15 cellular contexts compared by ENCODE assay signal in the genomic region with DNA sequence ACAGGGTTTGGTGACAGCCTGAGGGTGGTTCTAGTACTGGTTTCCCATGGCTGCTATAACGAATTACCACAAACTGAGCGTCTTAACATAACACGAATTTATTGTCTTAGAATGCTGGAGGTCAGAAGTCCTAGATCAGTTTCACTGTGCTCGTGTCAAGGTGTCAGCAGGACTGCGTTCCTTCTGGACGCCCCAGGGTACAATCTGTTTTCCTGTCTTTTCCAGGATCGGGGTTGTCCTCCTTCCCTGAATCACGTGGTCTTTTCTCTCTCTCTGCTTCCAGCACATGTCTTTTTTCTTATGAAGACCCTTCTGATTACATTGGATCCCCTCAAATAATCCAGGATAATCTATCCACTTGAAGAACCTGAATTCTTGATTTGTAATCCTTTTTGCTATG.
DNase-seq lines count a peak whose midpoint lies in the region; ATAC-seq and TF ChIP-seq lines count a peak whose summit lies in the region.
"Had no signal": no experiment of that assay in that cellular context is flagged by ENCODE, and none has a peak within 500 bp of the region (broad histone marks: within the 10 kb centered on the region; RNA-seq: fewer than 3 reads in every experiment).

No MANE protein-coding gene starts in this region.

- no peaks in the 10 kb centered on the region for H3K36me3 Mint-ChIP-seq in activated naive CD4-positive, alpha-beta T cell treated with anti-CD3 and anti-CD28 coated beads, Interleukin-2, amount 50 U/mL, for 24 hours
- no peaks in the 10 kb centered on the region for H3K36me3 Mint-ChIP-seq in activated naive CD4-positive, alpha-beta T cell treated with anti-CD3 and anti-CD28 coated beads, Interleukin-2, amount 10 ng/mL, durations not matched to agents 7 days and 5 days
- H3K36me3 Mint-ChIP-seq: CD4-positive, CD25-positive, alpha-beta regulatory T cell; CD8-positive, alpha-beta T cell had no signal

- no peaks in the 10 kb centered on the region for H3K9me3 Mint-ChIP-seq in activated naive CD4-positive, alpha-beta T cell treated with anti-CD3 and anti-CD28 coated beads, Interleukin-2, amount 50 U/mL, for 24 hours
- H3K9me3 Mint-ChIP-seq in activated naive CD4-positive, alpha-beta T cell treated with anti-CD3 and anti-CD28 coated beads, Interleukin-2, amount 10 ng/mL, durations not matched to agents 7 days and 5 days, result no peaks in the 10 kb centered on the region
- H3K9me3 Mint-ChIP-seq: CD8-positive, alpha-beta T cell had no signal

- ATAC-seq in HG03432 (IDR thresholded peaks at IDR 0.05; ENCODE audit: unreplicated experiment) (no peak), GM21619 (IDR thresholded peaks at IDR 0.05; ENCODE audit: unreplicated experiment) (no peak)
- ATAC-seq: CD8-positive, alpha-beta T cell had no signal

- H3K4me3 Mint-ChIP-seq in activated naive CD4-positive, alpha-beta T cell treated with anti-CD3 and anti-CD28 coated beads, Interleukin-2, amount 50 U/mL, for 24 hours, result no peak overlapping the region
- no peak overlapping the region for H3K4me3 Mint-ChIP-seq in activated naive CD4-positive, alpha-beta T cell treated with anti-CD3 and anti-CD28 coated beads, Interleukin-2, amount 10 ng/mL, durations not matched to agents 7 days and 5 days
- H3K4me3 Mint-ChIP-seq: B cell; CD4-positive, CD25-positive, alpha-beta regulatory T cell; CD8-positive, alpha-beta T cell had no signal

- CTCF ChIA-PET in activated naive CD4-positive, alpha-beta T cell treated with anti-CD3 and anti-CD28 coated beads, Interleukin-2, amount 10 ng/mL, durations not matched to agents 7 days and 5 days (lab: Charles Lee), result no interaction called here
- CTCF ChIA-PET in HEK293T (lab: Yijun Ruan, JAX), result no interaction called here

- H3K27me3 Mint-ChIP-seq in activated naive CD4-positive, alpha-beta T cell treated with anti-CD3 and anti-CD28 coated beads, Interleukin-2, amount 50 U/mL, for 24 hours, result peaks cover 3% of the 10 kb centered on the region
- peaks cover 17% of the 10 kb centered on the region for H3K27me3 Mint-ChIP-seq in activated naive CD4-positive, alpha-beta T cell treated with anti-CD3 and anti-CD28 coated beads, Interleukin-2, amount 10 ng/mL, durations not matched to agents 7 days and 5 days
- H3K27me3 Mint-ChIP-seq: CD4-positive, CD25-positive, alpha-beta regulatory T cell had no signal

- H3K4me1 Mint-ChIP-seq in activated naive CD4-positive, alpha-beta T cell treated with anti-CD3 and anti-CD28 coated beads, Interleukin-2, amount 50 U/mL, for 24 hours, result no peaks in the 10 kb centered on the region
- no peaks in the 10 kb centered on the region for H3K4me1 Mint-ChIP-seq in activated naive CD4-positive, alpha-beta T cell treated with anti-CD3 and anti-CD28 coated beads, Interleukin-2, amount 10 ng/mL, durations not matched to agents 7 days and 5 days
- H3K4me1 Mint-ChIP-seq: B cell; CD4-positive, CD25-positive, alpha-beta regulatory T cell had no signal

- peak overlapping the region; percentile 43 for H3K27ac Mint-ChIP-seq in activated naive CD4-positive, alpha-beta T cell treated with anti-CD3 and anti-CD28 coated beads, Interleukin-2, amount 50 U/mL, for 24 hours
- no peak overlapping the region for H3K27ac Mint-ChIP-seq in activated naive CD4-positive, alpha-beta T cell treated with anti-CD3 and anti-CD28 coated beads, Interleukin-2, amount 10 ng/mL, durations not matched to agents 7 days and 5 days
- H3K27ac Mint-ChIP-seq: B cell; CD4-positive, CD25-positive, alpha-beta regulatory T cell; CD8-positive, alpha-beta T cell had no signal

- POLR2A ChIA-PET in HEK293T (lab: Yijun Ruan, JAX), result interaction anchor here (0.6 kb wide), 1 partner anchor 12 kb away, joined by 3 read pairs; no protein-coding TSS in a partner anchor

- DNase-seq in activated naive CD4-positive, alpha-beta T cell treated with anti-CD3 and anti-CD28 coated beads, Interleukin-2, amount 10 ng/mL, durations not matched to agents 7 days and 5 days, result no peak
- DNase-seq in HEK293T (ENCODE audit: extremely low spot score) (no peak), cerebellar cortex (ENCODE audit: low spot score) (peak; percentile 36)
- no peak for DNase-seq in activated CD4-positive, alpha-beta T cell treated with anti-CD3 and anti-CD28 coated beads for 1 hour
- DNase-seq: Caco-2; CD4-positive, CD25-positive, alpha-beta regulatory T cell; CD8-positive, alpha-beta T cell; DMS153; DND-41; GF-D8; GOT3 had no signal

TF ChIP-seq in HEK293T, 16 proteins besides CTCF, POLR2A, EP300 and RAD21:
- TF ChIP-seq SUZ12 (IDR thresholded peaks at IDR 0.05) (no peak), L3MBTL2 (conservative IDR thresholded peaks at IDR 0.05) (peak; percentile 59)
